In the genomic region with DNA sequence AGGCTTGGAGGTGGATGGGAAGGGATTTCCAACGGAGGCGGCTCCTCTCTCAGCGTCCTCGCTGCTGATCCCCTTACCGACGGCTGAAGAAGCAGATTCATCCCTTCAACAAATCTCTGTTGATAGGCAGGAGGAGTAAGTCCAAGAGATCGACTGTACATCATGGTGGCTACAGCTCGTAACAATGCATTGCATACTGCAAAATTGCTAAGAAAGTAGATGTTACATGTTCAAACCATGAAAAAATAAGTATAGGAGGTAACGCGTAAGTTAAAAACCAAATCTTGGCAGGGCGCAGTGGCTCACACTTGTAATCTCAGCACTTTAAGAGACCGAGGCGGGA, we compare ENCODE assay signal across 9 cellular contexts. TPM values are rescaled to one million over a fixed set of nuclear protein-coding genes. Genes with fewer than 3 reads are reported as not detected.
A peak's percentile ranks its signal among the peaks of the same experiment; 100 is the strongest.
DNase-seq lines count a peak whose midpoint lies in the region; ATAC-seq, FAIRE-seq and TF ChIP-seq lines count a peak whose summit lies in the region.
"Had no signal": no experiment of that assay in that cellular context is flagged by ENCODE, and none has a peak within 500 bp of the region (broad histone marks: within the 10 kb centered on the region; RNA-seq: fewer than 3 reads in every experiment).

No MANE protein-coding gene starts in this region.

- CTCF ChIA-PET in CD4-positive, alpha-beta memory T cell (lab: Charles Lee; ENCODE audit: partially characterized antibody) = interaction anchor here (1.0 to 1.7 kb wide), 2 partner anchors 43 to 92 kb away, joined by 4 read pairs; a partner anchor contains a TSS
- CTCF ChIA-PET in GM12878 (lab: Yijun Ruan, JAX) = no interaction called here

- H4K20me1 ChIP-seq in GM12878 (ENCODE audit: control insufficient read depth, insufficient read depth) = no peaks in the 10 kb centered on the region

- intact Hi-C loops in CD4-positive, alpha-beta memory T cell (cut with micrococcal nuclease) = loop anchor here (1.0 kb wide), 3 partner anchors 38 to 101 kb away; a partner anchor contains a TSS
- intact Hi-C loops in GM12878 (cut with micrococcal nuclease; ENCODE audit: unreplicated experiment) = loop anchor here (10.0 kb wide), 1 partner anchor 275 kb away; no protein-coding TSS in a partner anchor

- TF ChIP-seq POLR2A in GM12878 (IDR thresholded peaks at IDR 0.05; ENCODE audit: low read depth, low read length) = no peak

- H3K4me3 ChIP-seq in CD4-positive, alpha-beta memory T cell (ENCODE audit: low read length in 2 of 2) = peak overlapping the region in 1 of 2 donors; percentile 73
- 0 out of 2 replicates have a peak overlapping the region, but pooled peaks have one; percentile 17 for H3K4me3 ChIP-seq in HUES64 (ENCODE audit: low read length)
- H3K4me3 ChIP-seq in GM12878 = no peak overlapping the region
- peak overlapping the region; percentile 88 for H3K4me3 ChIP-seq in neuron (ENCODE audit: low read length)

- FAIRE-seq in GM12878 (lab: Jason Lieb, UNC) = peak; percentile 41

- H3K27me3 ChIP-seq in CD4-positive, alpha-beta memory T cell (ENCODE audit: insufficient read depth, low read length) = peaks cover 4% of the 10 kb centered on the region
- peaks cover 7% of the 10 kb centered on the region; the same call in 1 of the 2 replicates for H3K27me3 ChIP-seq in HUES64 (ENCODE audit: insufficient read depth, low read length)
- H3K27me3 ChIP-seq in GM12878 (replicated peaks in 1 of 2; ENCODE audit: control insufficient read depth in 2 of 2, insufficient read depth in 2 of 2, low read length in 1 of 2) = no peaks in the 10 kb centered on the region
- no peaks in the 10 kb centered on the region for H3K27me3 ChIP-seq in neuron (ENCODE audit: insufficient read depth, low read length)

- 52% methylated on average over 12 of the region's 13 CpGs for WGBS in HUES64
- WGBS in GM12878 (ENCODE audit: insufficient coverage, insufficient replicate concordance, low lambda C conversion rate, missing lambda C conversion rate) = 46% methylated on average over 13 of the region's 13 CpGs

- H3K9me3 Mint-ChIP-seq in CD4-positive, alpha-beta memory T cell = peaks cover 0 to 2% (median 0%) of the 10 kb centered on the region in 8 donors

- no peak for TF ChIP-seq RAD21 in GM12878 (IDR thresholded peaks at IDR 0.05; ENCODE audit: insufficient read depth, low read depth, low read length)

- SMC1A ChIA-PET in GM12878 (lab: Charles Lee; ENCODE audit: uncharacterized antibody, unreplicated experiment) = no interaction called here

- no peak for ATAC-seq in GM12878
- no peak for ATAC-seq in HG03095 (IDR thresholded peaks at IDR 0.05; ENCODE audit: unreplicated experiment)
- ATAC-seq in HG03025 (IDR thresholded peaks at IDR 0.05; ENCODE audit: low FRiP score, unreplicated experiment) = no peak

- H3K27ac Mint-ChIP-seq in CD4-positive, alpha-beta memory T cell = peak overlapping the region in 3 of 7 donors; percentile 13 to 80 (median 72)

- H3K4me3 Mint-ChIP-seq in CD4-positive, alpha-beta memory T cell = peak overlapping the region; percentile 69 to 87 (median 86)

- BruUV-seq in GM12878 (replicated peaks; lab: Mats Ljungman, UMichigan) = no TSS peak

- POLR2A ChIA-PET in CD4-positive, alpha-beta memory T cell (lab: Charles Lee; ENCODE audit: partially characterized antibody) = interaction anchor here (0.6 to 1.6 kb wide), 3 partner anchors 19 to 92 kb away, joined by 3 to 6 read pairs (median 3); a partner anchor contains a TSS
- POLR2A ChIA-PET in GM12878 (lab: Charles Lee) = no interaction called here

- TF ChIP-seq CTCF in GM12878 (IDR thresholded peaks at IDR 0.05 in 2 of 3, conservative IDR thresholded peaks at IDR 0.05 in 1 of 3; ENCODE audit: control insufficient read depth in 2 of 3, extremely low read depth in 1 of 3, insufficient read depth in 1 of 3, low read depth in 3 of 3, low read length in 3 of 3) = no peak

- H3K79me2 ChIP-seq in GM12878 (ENCODE audit: control insufficient read depth, insufficient read depth, low read length) = peaks cover 14% of the 10 kb centered on the region

- H3K9ac ChIP-seq in HUES64 (ENCODE audit: low read depth, low read length) (no peak overlapping the region), GM12878 (ENCODE audit: control insufficient read depth, insufficient read depth, low read length) (no peak overlapping the region)

- TF ChIP-seq EP300 in GM12878 (IDR thresholded peaks at IDR 0.05; ENCODE audit: borderline replicate concordance in 1 of 2, control insufficient read depth in 1 of 2, low read depth in 2 of 2, low read length in 2 of 2) = no peak

- H2AFZ ChIP-seq in GM12878 (ENCODE audit: control insufficient read depth, low read depth, low read length) = peak overlapping the region; percentile 61
- peak overlapping the region; percentile 87 for H2AFZ ChIP-seq in neuron (ENCODE audit: low read depth, low read length)

- H3K9me3 ChIP-seq in CD4-positive, alpha-beta memory T cell (ENCODE audit: control insufficient read depth in 1 of 2, low read length in 2 of 2) = no peaks in the 10 kb centered on the region
- H3K9me3 ChIP-seq in HUES64 (ENCODE audit: insufficient read depth, low read depth, low read length) = 0 out of 2 replicates have a peak, but pooled peaks cover 6% of the 10 kb centered on the region
- H3K9me3 ChIP-seq in GM12878 (replicated peaks; ENCODE audit: control insufficient read depth, insufficient read depth, low read length) = peaks cover 8% of the 10 kb centered on the region; the same call in 2 of the 3 replicates
- H3K9me3 ChIP-seq in neuron (ENCODE audit: low read length) = peaks cover 9% of the 10 kb centered on the region
- H3K9me3 ChIP-seq: stomach had no signal

- no peak overlapping the region for H3K27ac ChIP-seq in CD4-positive, alpha-beta memory T cell (ENCODE audit: low read depth, low read length)
- H3K27ac ChIP-seq in HUES64 (ENCODE audit: low read depth, low read length) = no peak overlapping the region
- H3K27ac ChIP-seq in GM12878 (ENCODE audit: control insufficient read depth, insufficient read depth) = no peak overlapping the region

- peaks cover 18 to 22% of the 10 kb centered on the region in 2 donors for H3K36me3 Mint-ChIP-seq in CD4-positive, alpha-beta memory T cell

- H3K4me1 ChIP-seq in CD4-positive, alpha-beta memory T cell (ENCODE audit: insufficient read depth, low read length) = peaks cover 18% of the 10 kb centered on the region
- H3K4me1 ChIP-seq in HUES64 (ENCODE audit: insufficient read depth, low read length) (no peaks in the 10 kb centered on the region), GM12878 (ENCODE audit: control insufficient read depth, insufficient read depth, low read length) (no peaks in the 10 kb centered on the region), neuron (ENCODE audit: insufficient read depth, low read length) (peaks cover 6% of the 10 kb centered on the region)

- H3K4me2 ChIP-seq in GM12878 (ENCODE audit: control insufficient read depth, insufficient read depth) = peak overlapping the region; percentile 69

- peaks cover 2 to 12% of the 10 kb centered on the region in 2 donors for H3K27me3 Mint-ChIP-seq in CD4-positive, alpha-beta memory T cell

- no peak for DNase-seq in CD4-positive, alpha-beta memory T cell
- DNase-seq in GM12878 (ENCODE audit: low read depth, low spot score) = no peak
- no peak for DNase-seq in NCI-H1436 (lab: John Stamatoyannopoulos, UW)
- no peak for DNase-seq in GM03348 (ENCODE audit: low spot score)

- H3K36me3 ChIP-seq in CD4-positive, alpha-beta memory T cell (ENCODE audit: insufficient read depth, low read length) = peaks cover 13% of the 10 kb centered on the region
- H3K36me3 ChIP-seq in HUES64 (ENCODE audit: insufficient read depth, low read length) (peaks cover 20% of the 10 kb centered on the region), GM12878 (ENCODE audit: control insufficient read depth in 2 of 2, insufficient read depth in 2 of 2, low read length in 1 of 2) (peaks cover 7 to 12% of the 10 kb centered on the region in 2 experiments; a peak in 3 of 4 replicates), neuron (ENCODE audit: insufficient read depth, low read length) (peaks cover 18% of the 10 kb centered on the region)

- H3K4me1 Mint-ChIP-seq in CD4-positive, alpha-beta memory T cell = peaks cover 12 to 35% (median 17%) of the 10 kb centered on the region in 4 donors

- in situ Hi-C loops in GM12878 (cut with MboI) = no loop called here

- RAD21 ChIA-PET in GM12878 (lab: Charles Lee; ENCODE audit: unreplicated experiment) = no interaction called here

RNA-seq across cellular contexts. Expression of a gene that starts 0.5 kb away (rescaled TPM):
- total RNA-seq in CD4-positive, alpha-beta memory T cell = 10 to 100 TPM; 18.2 to 19.1 TPM
- polyA plus RNA-seq in CD4-positive, alpha-beta memory T cell = 10 to 100 TPM; 28.8 to 41.7 TPM
- polyA plus RNA-seq in HUES64 (2013, experiment 1 of 2) = 23.5 TPM
- polyA plus RNA-seq in HUES64 (2013, experiment 2 of 2) = 23.5 TPM
- 26.3 and 30.0 TPM in 2 replicates for total RNA-seq in GM12878 (2013; cell fraction: nucleolus; rRNA removed)
- total RNA-seq in GM12878 (2014; rRNA removed) (46.0 and 50.2 TPM in 2 replicates), GM12878 (2014; rRNA removed; fragmentation: Illumina TruSeq; extraction: Trizol) (31.2 and 33.7 TPM in 2 replicates), GM12878 (2021) (48.4 and 52.1 TPM in 2 replicates)
- polyA plus RNA-seq in GM12878 (2011; ENCODE audit: low read depth) = 9.9 TPM
- polyA plus RNA-seq in GM12878 (2011; rRNA removed) (18.7 and 29.6 TPM in 2 replicates), GM12878 (2014; fragmentation: Illumina TruSeq; extraction: Trizol) (20.9 and 59.4 TPM in 2 replicates), GM12878 (2014; fragmentation: Nextera tagmentation; extraction: Ambion mirVana) (1 to 10 TPM in 1 of 2 experiments, under 1 TPM in 1; 0.63 to 1.1 TPM), GM12878 (2014; rRNA removed) (54.5 and 54.9 TPM in 2 replicates), GM12878 (2016; fragmentation: Nextera tagmentation; extraction: Ambion mirVana) (10 to 100 TPM; 58.7 to 67.1 TPM)
- polyA plus RNA-seq in GM12878 (2011; cell fraction: cytosol; rRNA removed) = 51.6 and 59.3 TPM in 2 replicates
- 38.3 and 42.8 TPM in 2 replicates for polyA plus RNA-seq in GM12878 (2011; cell fraction: nucleus; rRNA removed)
- polyA plus RNA-seq in GM12878 (2012) = 24.3 and 28.7 TPM in 2 replicates
- polyA minus RNA-seq in GM12878 (2011; rRNA and poly(A)+ RNA removed) = 19.9 and 31.8 TPM in 2 replicates
- polyA minus RNA-seq in GM12878 (2011; cell fraction: cytosol; rRNA and poly(A)+ RNA removed) = 15.3 and 17.2 TPM in 2 replicates
- polyA minus RNA-seq in GM12878 (2011; cell fraction: nucleus; rRNA and poly(A)+ RNA removed) = 7.5 and 14.9 TPM in 2 replicates

RNA-seq across cellular contexts. Expression of a gene that starts 19.1 kb away (rescaled TPM):
- total RNA-seq in CD4-positive, alpha-beta memory T cell = not detected
- not detected for polyA plus RNA-seq in CD4-positive, alpha-beta memory T cell
- polyA plus RNA-seq in HUES64 (2013, experiment 1 of 2) = 7.3 TPM
- 7.4 TPM for polyA plus RNA-seq in HUES64 (2013, experiment 2 of 2)
- 0.39 and 1.0 TPM in 2 replicates for total RNA-seq in GM12878 (2013; cell fraction: nucleolus; rRNA removed)
- total RNA-seq in GM12878 (2014; rRNA removed) = not detected in 2 replicates
- total RNA-seq in GM12878 (2014; rRNA removed; fragmentation: Illumina TruSeq; extraction: Trizol) = 0.09 TPM in 1 of 2 replicates, not detected in the other
- 0.18 and 0.48 TPM in 2 replicates for total RNA-seq in GM12878 (2021)
- polyA plus RNA-seq in GM12878 (2011; ENCODE audit: low read depth) = 0.38 TPM
- polyA plus RNA-seq in GM12878 (2011; rRNA removed) = 0.03 and 0.05 TPM in 2 replicates
- not detected in 2 replicates for polyA plus RNA-seq in GM12878 (2011; cell fraction: cytosol; rRNA removed)
- 0.10 TPM in 1 of 2 replicates, not detected in the other for polyA plus RNA-seq in GM12878 (2011; cell fraction: nucleus; rRNA removed)
- polyA plus RNA-seq in GM12878 (2012) = 0.34 and 0.57 TPM in 2 replicates
- polyA plus RNA-seq in GM12878 (2014; fragmentation: Illumina TruSeq; extraction: Trizol) = 0.07 TPM in 1 of 2 replicates, not detected in the other
- not detected for polyA plus RNA-seq in GM12878 (2014; fragmentation: Nextera tagmentation; extraction: Ambion mirVana)
- 0.08 TPM in 1 of 2 replicates, not detected in the other for polyA plus RNA-seq in GM12878 (2014; rRNA removed)
- under 1 TPM; 0.04 to 0.13 TPM for polyA plus RNA-seq in GM12878 (2016; fragmentation: Nextera tagmentation; extraction: Ambion mirVana)
- 0.15 TPM in 1 of 2 replicates, not detected in the other for polyA minus RNA-seq in GM12878 (2011; rRNA and poly(A)+ RNA removed)
- not detected in 2 replicates for polyA minus RNA-seq in GM12878 (2011; cell fraction: cytosol; rRNA and poly(A)+ RNA removed)
- not detected in 2 replicates for polyA minus RNA-seq in GM12878 (2011; cell fraction: nucleus; rRNA and poly(A)+ RNA removed)

RNA-seq across cellular contexts. Expression of a gene that starts 37.8 kb away (rescaled TPM):
- total RNA-seq in CD4-positive, alpha-beta memory T cell = 1 to 10 TPM; 4.1 to 4.2 TPM
- 1 to 10 TPM; 1.9 to 2.2 TPM for polyA plus RNA-seq in CD4-positive, alpha-beta memory T cell
- polyA plus RNA-seq in HUES64 (2013, experiment 1 of 2) = 2.5 TPM
- 4.6 TPM for polyA plus RNA-seq in HUES64 (2013, experiment 2 of 2)
- 10.3 TPM in 2 replicates for total RNA-seq in GM12878 (2013; cell fraction: nucleolus; rRNA removed)
- total RNA-seq in GM12878 (2014; rRNA removed) = 2.7 and 3.8 TPM in 2 replicates
- total RNA-seq in GM12878 (2014; rRNA removed; fragmentation: Illumina TruSeq; extraction: Trizol) = 5.3 and 5.4 TPM in 2 replicates
- 13.6 and 14.0 TPM in 2 replicates for total RNA-seq in GM12878 (2021)
- 12.7 TPM for polyA plus RNA-seq in GM12878 (2011; ENCODE audit: low read depth)
- 1.8 and 1.9 TPM in 2 replicates for polyA plus RNA-seq in GM12878 (2011; rRNA removed)
- 2.0 and 2.1 TPM in 2 replicates for polyA plus RNA-seq in GM12878 (2011; cell fraction: cytosol; rRNA removed)
- polyA plus RNA-seq in GM12878 (2011; cell fraction: nucleus; rRNA removed) = 2.8 and 3.7 TPM in 2 replicates
- 24.5 and 28.2 TPM in 2 replicates for polyA plus RNA-seq in GM12878 (2012)
- 6.9 and 7.8 TPM in 2 replicates for polyA plus RNA-seq in GM12878 (2014; fragmentation: Illumina TruSeq; extraction: Trizol)
- polyA plus RNA-seq in GM12878 (2014; fragmentation: Nextera tagmentation; extraction: Ambion mirVana) = 1 to 10 TPM; 3.7 to 5.1 TPM
- 11.7 and 13.4 TPM in 2 replicates for polyA plus RNA-seq in GM12878 (2014; rRNA removed)
- polyA plus RNA-seq in GM12878 (2016; fragmentation: Nextera tagmentation; extraction: Ambion mirVana) = 10 to 100 TPM in 1 of 2 experiments, 1 to 10 TPM in 1; 9.8 to 10.6 TPM
- 0.29 and 0.57 TPM in 2 replicates for polyA minus RNA-seq in GM12878 (2011; rRNA and poly(A)+ RNA removed)
- 0.31 and 0.40 TPM in 2 replicates for polyA minus RNA-seq in GM12878 (2011; cell fraction: cytosol; rRNA and poly(A)+ RNA removed)
- polyA minus RNA-seq in GM12878 (2011; cell fraction: nucleus; rRNA and poly(A)+ RNA removed) = 0.29 and 0.60 TPM in 2 replicates

RNA-seq across cellular contexts. Expression of a gene that starts 42.8 kb away (rescaled TPM):
- 10 to 100 TPM; 37.0 to 37.8 TPM for total RNA-seq in CD4-positive, alpha-beta memory T cell
- polyA plus RNA-seq in CD4-positive, alpha-beta memory T cell = 10 to 100 TPM; 27.7 to 34.9 TPM
- 73.8 TPM for polyA plus RNA-seq in HUES64 (2013, experiment 1 of 2)
- polyA plus RNA-seq in HUES64 (2013, experiment 2 of 2) = 69.1 TPM
- 27.0 and 30.4 TPM in 2 replicates for total RNA-seq in GM12878 (2013; cell fraction: nucleolus; rRNA removed)
- total RNA-seq in GM12878 (2014; rRNA removed) = 51.2 and 59.2 TPM in 2 replicates
- total RNA-seq in GM12878 (2014; rRNA removed; fragmentation: Illumina TruSeq; extraction: Trizol) = 22.9 and 26.2 TPM in 2 replicates
- total RNA-seq in GM12878 (2021) = 69.2 and 76.3 TPM in 2 replicates
- polyA plus RNA-seq in GM12878 (2011; ENCODE audit: low read depth) = 22.0 TPM
- 19.9 and 32.9 TPM in 2 replicates for polyA plus RNA-seq in GM12878 (2011; rRNA removed)
- polyA plus RNA-seq in GM12878 (2011; cell fraction: cytosol; rRNA removed) = 70.3 and 75.7 TPM in 2 replicates
- 59.1 and 86.4 TPM in 2 replicates for polyA plus RNA-seq in GM12878 (2011; cell fraction: nucleus; rRNA removed)
- 46.1 and 46.5 TPM in 2 replicates for polyA plus RNA-seq in GM12878 (2012)
- 13.2 and 37.1 TPM in 2 replicates for polyA plus RNA-seq in GM12878 (2014; fragmentation: Illumina TruSeq; extraction: Trizol)
- polyA plus RNA-seq in GM12878 (2014; fragmentation: Nextera tagmentation; extraction: Ambion mirVana) = 1 to 10 TPM; 2.0 to 3.1 TPM
- 64.2 and 78.7 TPM in 2 replicates for polyA plus RNA-seq in GM12878 (2014; rRNA removed)
- polyA plus RNA-seq in GM12878 (2016; fragmentation: Nextera tagmentation; extraction: Ambion mirVana) = 100 to 1,000 TPM; 102 TPM
- 12.0 and 30.2 TPM in 2 replicates for polyA minus RNA-seq in GM12878 (2011; rRNA and poly(A)+ RNA removed)
- 15.9 and 16.7 TPM in 2 replicates for polyA minus RNA-seq in GM12878 (2011; cell fraction: cytosol; rRNA and poly(A)+ RNA removed)
- 9.7 and 20.9 TPM in 2 replicates for polyA minus RNA-seq in GM12878 (2011; cell fraction: nucleus; rRNA and poly(A)+ RNA removed)

RNA-seq across cellular contexts. Expression of a gene that starts 45.0 kb away (rescaled TPM):
- 10 to 100 TPM; 25.4 to 26.1 TPM for total RNA-seq in CD4-positive, alpha-beta memory T cell
- 10 to 100 TPM; 21.6 to 31.9 TPM for polyA plus RNA-seq in CD4-positive, alpha-beta memory T cell
- polyA plus RNA-seq in HUES64 (2013, experiment 1 of 2) = 95.4 TPM
- 73.7 TPM for polyA plus RNA-seq in HUES64 (2013, experiment 2 of 2)
- total RNA-seq in GM12878 (2013; cell fraction: nucleolus; rRNA removed) = 230 and 309 TPM in 2 replicates
- total RNA-seq in GM12878 (2014; rRNA removed) (260 and 270 TPM in 2 replicates), GM12878 (2014; rRNA removed; fragmentation: Illumina TruSeq; extraction: Trizol) (75.9 and 77.5 TPM in 2 replicates), GM12878 (2021) (217 and 220 TPM in 2 replicates)
- 25.4 TPM for polyA plus RNA-seq in GM12878 (2011; ENCODE audit: low read depth)
- polyA plus RNA-seq in GM12878 (2011; rRNA removed) (72.8 and 137 TPM in 2 replicates), GM12878 (2014; fragmentation: Illumina TruSeq; extraction: Trizol) (36.0 and 76.8 TPM in 2 replicates), GM12878 (2014; fragmentation: Nextera tagmentation; extraction: Ambion mirVana) (1 to 10 TPM; 1.9 to 3.8 TPM), GM12878 (2014; rRNA removed) (200 and 240 TPM in 2 replicates), GM12878 (2016; fragmentation: Nextera tagmentation; extraction: Ambion mirVana) (100 to 1,000 TPM; 220 to 241 TPM)
- 144 and 196 TPM in 2 replicates for polyA plus RNA-seq in GM12878 (2011; cell fraction: cytosol; rRNA removed)
- polyA plus RNA-seq in GM12878 (2011; cell fraction: nucleus; rRNA removed) = 439 and 527 TPM in 2 replicates
- polyA plus RNA-seq in GM12878 (2012) = 116 and 134 TPM in 2 replicates
- 97.9 and 180 TPM in 2 replicates for polyA minus RNA-seq in GM12878 (2011; rRNA and poly(A)+ RNA removed)
- 59.6 and 71.5 TPM in 2 replicates for polyA minus RNA-seq in GM12878 (2011; cell fraction: cytosol; rRNA and poly(A)+ RNA removed)
- polyA minus RNA-seq in GM12878 (2011; cell fraction: nucleus; rRNA and poly(A)+ RNA removed) = 43.6 and 46.6 TPM in 2 replicates
